27 cellular contexts compared by ENCODE assay signal in genomic region chr5:57658009-57658408, GRCh38.
"Had no signal": no experiment of that assay in that cellular context is flagged by ENCODE, and none has a peak within 500 bp of the region (broad histone marks: within the 10 kb centered on the region; RNA-seq: fewer than 3 reads in every experiment).

No MANE protein-coding gene starts in this region.

- H3K27ac ChIP-seq: colonic mucosa, gastroesophageal sphincter, heart left ventricle, hepatocyte, left lung, ovary, psoas muscle, sigmoid colon, stomach, thyroid gland had no signal

- H3K4me3 ChIP-seq: colonic mucosa, gastroesophageal sphincter, heart left ventricle, hepatocyte, left lung, ovary, psoas muscle, sigmoid colon, stomach, thyroid gland had no signal

- H3K9me3 ChIP-seq: colonic mucosa, gastroesophageal sphincter, left lung, ovary, psoas muscle, sigmoid colon, stomach, thyroid gland had no signal

- H3K36me3 Mint-ChIP-seq: naive thymus-derived CD8-positive, alpha-beta T cell; stimulated activated effector memory CD8-positive, alpha-beta T cell treated with anti-CD3 and anti-CD28 coated beads, Interleukin-12 subunit alpha, Interleukin-12 subunit beta, amount 100 ng/mL, for 72 hours; type B pancreatic cell had no signal

- ATAC-seq: effector memory CD8-positive, alpha-beta T cell; gastroesophageal sphincter; heart left ventricle; left cardiac atrium; left lung; naive thymus-derived CD8-positive, alpha-beta T cell; psoas muscle; right cardiac atrium; stimulated activated effector memory CD8-positive, alpha-beta T cell treated with anti-CD3 and anti-CD28 coated beads, Interleukin-12 subunit alpha, Interleukin-12 subunit beta, amount 100 ng/mL, for 72 hours had no signal

- H3K27me3 ChIP-seq: colonic mucosa, gastroesophageal sphincter, heart left ventricle, hepatocyte, left lung, ovary, sigmoid colon, stomach, thyroid gland had no signal

- H3K4me1 Mint-ChIP-seq: central memory CD8-positive, alpha-beta T cell; naive thymus-derived CD8-positive, alpha-beta T cell; nephron progenitor cell; stimulated activated effector memory CD8-positive, alpha-beta T cell treated with anti-CD3 and anti-CD28 coated beads, Interleukin-12 subunit alpha, Interleukin-12 subunit beta, amount 100 ng/mL, for 72 hours had no signal

- H3K27ac Mint-ChIP-seq: dendritic cell treated with granulocyte-macrophage colony-stimulating factor and Interleukin-4, amounts not matched to agents 40 ng/mL and 50 ng/mL, for 4 days; effector memory CD8-positive, alpha-beta T cell; naive thymus-derived CD8-positive, alpha-beta T cell; nephron progenitor cell; stimulated activated effector memory CD8-positive, alpha-beta T cell treated with anti-CD3 and anti-CD28 coated beads, Interleukin-12 subunit alpha, Interleukin-12 subunit beta, amount 100 ng/mL, for 72 hours; type B pancreatic cell had no signal

- H3K9me3 Mint-ChIP-seq: central memory CD8-positive, alpha-beta T cell; dendritic cell treated with granulocyte-macrophage colony-stimulating factor and Interleukin-4, amounts not matched to agents 40 ng/mL and 50 ng/mL, for 4 days; stimulated activated effector memory CD8-positive, alpha-beta T cell treated with anti-CD3 and anti-CD28 coated beads, Interleukin-12 subunit alpha, Interleukin-12 subunit beta, amount 100 ng/mL, for 72 hours had no signal

- DNase-seq: colonic mucosa; effector memory CD8-positive, alpha-beta T cell; foreskin fibroblast; heart left ventricle; left cardiac atrium; left lung; mesendoderm; midbrain; naive thymus-derived CD8-positive, alpha-beta T cell; nephron progenitor cell; nucleus accumbens; ovary; posterior cingulate gyrus; psoas muscle; right cardiac atrium; sigmoid colon; stimulated activated CD4-positive, alpha-beta T cell treated with anti-CD3 and anti-CD28 coated beads, Interleukin-2, amount 100 ng/mL, for 24 hours; stimulated activated CD4-positive, alpha-beta T cell treated with anti-CD3 and anti-CD28 coated beads, Interleukin-4, amount 100 ng/mL, for 24 hours; stimulated activated naive CD4-positive, alpha-beta T cell treated with Interleukin-2 at 50 U/mL for 16 hours; stomach; thyroid gland had no signal

- H3K4me2 ChIP-seq: hepatocyte had no signal

- H2AFZ ChIP-seq: hepatocyte had no signal

- H3K4me3 Mint-ChIP-seq: central memory CD8-positive, alpha-beta T cell; dendritic cell treated with granulocyte-macrophage colony-stimulating factor and Interleukin-4, amounts not matched to agents 40 ng/mL and 50 ng/mL, for 4 days; effector memory CD8-positive, alpha-beta T cell; naive thymus-derived CD8-positive, alpha-beta T cell; nephron progenitor cell; stimulated activated effector memory CD8-positive, alpha-beta T cell treated with anti-CD3 and anti-CD28 coated beads, Interleukin-12 subunit alpha, Interleukin-12 subunit beta, amount 100 ng/mL, for 72 hours; type B pancreatic cell had no signal

- H3K27me3 Mint-ChIP-seq: central memory CD8-positive, alpha-beta T cell; dendritic cell treated with granulocyte-macrophage colony-stimulating factor and Interleukin-4, amounts not matched to agents 40 ng/mL and 50 ng/mL, for 4 days; effector memory CD8-positive, alpha-beta T cell; type B pancreatic cell had no signal

- H3K36me3 ChIP-seq: colonic mucosa, gastroesophageal sphincter, heart left ventricle, left lung, ovary, sigmoid colon, stomach, thyroid gland had no signal

- H3K79me2 ChIP-seq: hepatocyte had no signal

- H3K4me1 ChIP-seq: colonic mucosa, left lung, stomach, thyroid gland had no signal
